Comparison of ENCODE assay signal across 19 cellular contexts in the genomic region with DNA sequence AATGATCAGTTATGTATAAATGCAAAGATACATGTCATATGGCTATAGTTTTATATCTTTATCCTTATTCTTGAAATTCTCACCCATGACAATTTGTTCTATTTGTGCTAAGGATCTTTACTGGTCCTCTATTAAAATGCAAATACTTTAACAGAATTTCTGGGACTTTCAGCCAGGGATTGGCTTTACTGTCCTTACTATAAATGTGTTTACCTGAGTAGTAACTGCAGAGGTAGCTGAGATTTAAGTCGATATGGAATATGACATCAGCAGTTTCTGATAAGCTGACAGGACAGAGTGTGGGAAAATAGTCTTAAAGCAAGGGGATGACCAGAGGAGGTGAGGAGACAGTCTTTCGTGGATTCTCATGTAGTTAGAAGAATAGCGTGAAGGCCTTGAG.
DNase-seq lines count a peak whose midpoint lies in the region; ATAC-seq, FAIRE-seq and TF ChIP-seq lines count a peak whose summit lies in the region.
"Had no signal": no experiment of that assay in that cellular context is flagged by ENCODE, and none has a peak within 500 bp of the region (broad histone marks: within the 10 kb centered on the region; RNA-seq: fewer than 3 reads in every experiment).

No MANE protein-coding gene starts in this region.

- CTCF ChIA-PET in A549 (lab: Yijun Ruan, JAX): no interaction called here

- no peak overlapping the region for H3K27ac ChIP-seq in A549
- H3K27ac ChIP-seq in prostate gland: peak overlapping the region; percentile 21 to 48
- H3K27ac ChIP-seq: BLaER1 treated with 17β-estradiol and CSF1 and Interleukin-3, amounts not matched to agents 10 nM and 100 nM; C4-2B had no signal

- no peak for TF ChIP-seq POLR2A in A549 (IDR thresholded peaks at IDR 0.05; ENCODE audit: low read length)
- no peak for TF ChIP-seq POLR2A in prostate gland (IDR thresholded peaks at IDR 0.05)

- TF ChIP-seq CTCF in A549 (IDR thresholded peaks at IDR 0.05): no peak
- TF ChIP-seq CTCF in LNCaP clone FGC (IDR thresholded peaks at IDR 0.05; ENCODE audit: control insufficient read depth, extremely low read depth, insufficient read depth): no peak
- no peak for TF ChIP-seq CTCF in prostate gland (IDR thresholded peaks at IDR 0.05)
- TF ChIP-seq CTCF in GM20000 (IDR thresholded peaks at IDR 0.05; ENCODE audit: extremely low read depth, missing control alignments): no peak

- no peaks in the 10 kb centered on the region for H3K27me3 ChIP-seq in prostate gland (replicated peaks; ENCODE audit: insufficient read depth)
- H3K27me3 ChIP-seq: BLaER1 treated with 17β-estradiol and CSF1 and Interleukin-3, amounts not matched to agents 10 nM and 100 nM had no signal

- WGBS in A549 (ENCODE audit: missing lambda C conversion rate): 50% methylated on average over 3 of the region's 3 CpGs
- 78% methylated on average over 3 of the region's 3 CpGs for WGBS in prostate gland

- no peak for TF ChIP-seq EP300 in A549 (IDR thresholded peaks at IDR 0.05)

- no peaks in the 10 kb centered on the region for H3K36me3 ChIP-seq in prostate gland
- H3K36me3 ChIP-seq: BLaER1 treated with 17β-estradiol and CSF1 and Interleukin-3, amounts not matched to agents 10 nM and 100 nM had no signal

- H3K4me3 ChIP-seq in A549 (no peak overlapping the region), LNCaP clone FGC (ENCODE audit: low read depth, low read length) (no peak overlapping the region), prostate gland (no peak overlapping the region)
- H3K4me3 ChIP-seq: BLaER1 treated with 17β-estradiol and CSF1 and Interleukin-3, amounts not matched to agents 10 nM and 100 nM had no signal

- no peak for DNase-seq in A549 (ENCODE audit: low read depth in 1 of 2, low spot score in 1 of 2)
- peak; percentile 70 for DNase-seq in LNCaP clone FGC (ENCODE audit: low read depth)
- DNase-seq in prostate gland (ENCODE audit: low spot score): peak; percentile 9
- no peak for DNase-seq in GM20000 (ENCODE audit: low spot score)
- DNase-seq: 8988T; AML-193; Caco-2; Calu3; CD4-positive, alpha-beta T cell; CD8-positive, alpha-beta T cell; GF-D8 had no signal

- ATAC-seq in A549 (no peak), GM21737 (IDR thresholded peaks at IDR 0.05; ENCODE audit: unreplicated experiment) (no peak)
- ATAC-seq: CD8-positive, alpha-beta T cell had no signal

- H3K4me1 ChIP-seq in A549 (peaks cover 16% of the 10 kb centered on the region), prostate gland (replicated peaks) (peaks cover 3% of the 10 kb centered on the region)

- peak; percentile 43 for FAIRE-seq in A549 (lab: Jason Lieb, UNC)
- FAIRE-seq: A204.1, D721Med, G401.6, GM12891, GM19239 had no signal

- no peaks in the 10 kb centered on the region for H3K9me3 ChIP-seq in A549
- H3K9me3 ChIP-seq in prostate gland: no peaks in the 10 kb centered on the region
- H3K9me3 ChIP-seq: Caco-2 had no signal

- intact Hi-C loops in prostate gland (cut with DNase I): no loop called here

- POLR2A ChIA-PET in A549 (lab: Yijun Ruan, JAX): no interaction called here

- TF ChIP-seq RAD21 in A549 (conservative IDR thresholded peaks at IDR 0.05 in 1 of 2, IDR thresholded peaks at IDR 0.05 in 1 of 2): no peak

- H3K4me2 ChIP-seq in A549: no peak overlapping the region
- H3K4me2 ChIP-seq: BLaER1 treated with 17β-estradiol and CSF1 and Interleukin-3, amounts not matched to agents 10 nM and 100 nM had no signal

TF ChIP-seq in A549, 52 proteins besides CTCF, POLR2A, EP300 and RAD21:
- TF ChIP-seq BHLHE40 (IDR thresholded peaks at IDR 0.05; ENCODE audit: low read depth, low read length): no peak
- no peak for TF ChIP-seq HOXA7 (CRISPR knock-in tag; IDR thresholded peaks at IDR 0.05)
- no peak for TF ChIP-seq RARB (CRISPR knock-in tag; IDR thresholded peaks at IDR 0.05)
- TF ChIP-seq SMC3 (IDR thresholded peaks at IDR 0.05): no peak
- TF ChIP-seq CHD2 (IDR thresholded peaks at IDR 0.05; ENCODE audit: low read length, partially characterized antibody): no peak
- TF ChIP-seq GATA3 (IDR thresholded peaks at IDR 0.05; ENCODE audit: borderline replicate concordance): no peak
- TF ChIP-seq TP53 (CRISPR knock-in tag; IDR thresholded peaks at IDR 0.05): no peak
- TF ChIP-seq, protein P1, sequence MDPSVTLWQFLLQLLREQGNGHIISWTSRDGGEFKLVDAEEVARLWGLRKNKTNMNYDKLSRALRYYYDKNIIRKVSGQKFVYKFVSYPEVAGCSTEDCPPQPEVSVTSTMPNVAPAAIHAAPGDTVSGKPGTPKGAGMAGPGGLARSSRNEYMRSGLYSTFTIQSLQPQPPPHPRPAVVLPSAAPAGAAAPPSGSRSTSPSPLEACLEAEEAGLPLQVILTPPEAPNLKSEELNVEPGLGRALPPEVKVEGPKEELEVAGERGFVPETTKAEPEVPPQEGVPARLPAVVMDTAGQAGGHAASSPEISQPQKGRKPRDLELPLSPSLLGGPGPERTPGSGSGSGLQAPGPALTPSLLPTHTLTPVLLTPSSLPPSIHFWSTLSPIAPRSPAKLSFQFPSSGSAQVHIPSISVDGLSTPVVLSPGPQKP (IDR thresholded peaks at IDR 0.05; ENCODE audit: low read depth, low read length): no peak
- TF ChIP-seq, protein P2, sequence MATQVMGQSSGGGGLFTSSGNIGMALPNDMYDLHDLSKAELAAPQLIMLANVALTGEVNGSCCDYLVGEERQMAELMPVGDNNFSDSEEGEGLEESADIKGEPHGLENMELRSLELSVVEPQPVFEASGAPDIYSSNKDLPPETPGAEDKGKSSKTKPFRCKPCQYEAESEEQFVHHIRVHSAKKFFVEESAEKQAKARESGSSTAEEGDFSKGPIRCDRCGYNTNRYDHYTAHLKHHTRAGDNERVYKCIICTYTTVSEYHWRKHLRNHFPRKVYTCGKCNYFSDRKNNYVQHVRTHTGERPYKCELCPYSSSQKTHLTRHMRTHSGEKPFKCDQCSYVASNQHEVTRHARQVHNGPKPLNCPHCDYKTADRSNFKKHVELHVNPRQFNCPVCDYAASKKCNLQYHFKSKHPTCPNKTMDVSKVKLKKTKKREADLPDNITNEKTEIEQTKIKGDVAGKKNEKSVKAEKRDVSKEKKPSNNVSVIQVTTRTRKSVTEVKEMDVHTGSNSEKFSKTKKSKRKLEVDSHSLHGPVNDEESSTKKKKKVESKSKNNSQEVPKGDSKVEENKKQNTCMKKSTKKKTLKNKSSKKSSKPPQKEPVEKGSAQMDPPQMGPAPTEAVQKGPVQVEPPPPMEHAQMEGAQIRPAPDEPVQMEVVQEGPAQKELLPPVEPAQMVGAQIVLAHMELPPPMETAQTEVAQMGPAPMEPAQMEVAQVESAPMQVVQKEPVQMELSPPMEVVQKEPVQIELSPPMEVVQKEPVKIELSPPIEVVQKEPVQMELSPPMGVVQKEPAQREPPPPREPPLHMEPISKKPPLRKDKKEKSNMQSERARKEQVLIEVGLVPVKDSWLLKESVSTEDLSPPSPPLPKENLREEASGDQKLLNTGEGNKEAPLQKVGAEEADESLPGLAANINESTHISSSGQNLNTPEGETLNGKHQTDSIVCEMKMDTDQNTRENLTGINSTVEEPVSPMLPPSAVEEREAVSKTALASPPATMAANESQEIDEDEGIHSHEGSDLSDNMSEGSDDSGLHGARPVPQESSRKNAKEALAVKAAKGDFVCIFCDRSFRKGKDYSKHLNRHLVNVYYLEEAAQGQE (IDR thresholded peaks at IDR 0.05): no peak
- TF ChIP-seq NFE2L2 (conservative IDR thresholded peaks at IDR 0.05; ENCODE audit: low read length): no peak
- TF ChIP-seq CBX2 (IDR thresholded peaks at IDR 0.05; ENCODE audit: borderline replicate concordance, low read depth): no peak
- TF ChIP-seq CBX8 (IDR thresholded peaks at IDR 0.05): no peak
- no peak for TF ChIP-seq EHF (CRISPR knock-in tag; IDR thresholded peaks at IDR 0.05)
- TF ChIP-seq HOXB13 (CRISPR knock-in tag; IDR thresholded peaks at IDR 0.05; ENCODE audit: low read depth): no peak
- TF ChIP-seq MAX (IDR thresholded peaks at IDR 0.05): no peak
- TF ChIP-seq JUNB (IDR thresholded peaks at IDR 0.05): no peak
- TF ChIP-seq RNF2 (IDR thresholded peaks at IDR 0.05; ENCODE audit: borderline replicate concordance, low read depth): no peak

Comparison
In these comparisons a context has a peak if more than half of its experiments do, and no peak if none do; other contexts are left out.
1. DNase-seq: peak in LNCaP clone FGC (single experiment) and prostate gland (single experiment); none in A549 (0 of 2) and GM20000 (single experiment).
2. H3K27ac ChIP-seq: peak in prostate gland (2 of 2); none in A549 (0 of 2).